ENCODE assay signal across 39 cellular contexts in genomic region chr7:155132431-155132830, GRCh38.
"Had no signal": no experiment of that assay in that cellular context is flagged by ENCODE, and none has a peak within 500 bp of the region (broad histone marks: within the 10 kb centered on the region; RNA-seq: fewer than 3 reads in every experiment).

No MANE protein-coding gene starts in this region.

- DNase-seq: activated effector memory CD4-positive, alpha-beta T cell treated with anti-CD3 and anti-CD28 coated beads, Interleukin-2, amount 50 U/mL, for 16 hours; activated effector memory CD4-positive, alpha-beta T cell treated with Interleukin-2 at 50 U/mL for 16 hours; activated gamma-delta T cell; activated gamma-delta T cell treated with Interleukin-2 at 50 U/mL for 16 hours; activated naive CD4-positive, alpha-beta T cell; activated naive CD4-positive, alpha-beta T cell treated with anti-CD3 and anti-CD28 coated beads for 36 hours; activated naive CD4-positive, alpha-beta T cell treated with anti-CD3 and anti-CD28 coated beads, Interleukin-2, amount 10 ng/mL, durations not matched to agents 7 days and 5 days; activated naive CD4-positive, alpha-beta T cell treated with anti-CD3 and anti-CD28 coated beads, Interleukin-2, amount 50 U/mL, for 16 hours; activated naive CD4-positive, alpha-beta T cell treated with Interleukin-2 at 50 U/mL for 16 hours; activated naive CD8-positive, alpha-beta T cell treated with anti-CD3 and anti-CD28 coated beads for 36 hours; activated naive CD8-positive, alpha-beta T cell treated with anti-CD3 and anti-CD28 coated beads, Interleukin-2, amount 10 ng/mL, durations not matched to agents 7 days and 5 days; activated naive CD8-positive, alpha-beta T cell treated with anti-CD3 and anti-CD28 coated beads, Interleukin-2, amount 50 U/mL, for 24 hours; activated T-cell treated with anti-CD3 and anti-CD28 coated beads for 4 hours; activated T-cell treated with anti-CD3 and anti-CD28 coated beads, Interleukin-2, amount 50 U/mL, for 1 hour; activated T-cell treated with anti-CD3 and anti-CD28 coated beads, Interleukin-2, amount 50 U/mL, for 24 hours; activated T-cell treated with anti-CD3 and anti-CD28 coated beads, Interleukin-2, amount 50 U/mL, for 4 hours; activated T-cell treated with anti-CD3 and anti-CD28 coated beads, Interleukin-2, amount 50 U/mL, for 48 hours; activated T-cell treated with anti-CD3 and anti-CD28 coated beads, Interleukin-2, amount 50 U/mL, for 72 hours; adrenal gland; amniotic stem cell; amygdala; anterior cingulate cortex; aorta; body of pancreas; brain microvascular endothelial cell; caudate nucleus; central memory CD4-positive, alpha-beta T cell; cerebellar nuclear complex had no signal

- H3K4me3 ChIP-seq: adrenal gland, ascending aorta, body of pancreas, breast epithelium, cardiac muscle cell had no signal

- H3K27me3 Mint-ChIP-seq: activated naive CD4-positive, alpha-beta T cell treated with anti-CD3 and anti-CD28 coated beads, Interleukin-2, amount 10 ng/mL, durations not matched to agents 7 days and 5 days; activated naive CD8-positive, alpha-beta T cell treated with anti-CD3 and anti-CD28 coated beads, Interleukin-2, amount 50 U/mL, for 24 hours had no signal

- H3K27ac ChIP-seq: adrenal gland, ascending aorta, body of pancreas, brain microvascular endothelial cell, breast epithelium, cardiac muscle cell had no signal

- H3K36me3 ChIP-seq: adrenal gland, ascending aorta, brain microvascular endothelial cell, breast epithelium, cardiac muscle cell had no signal

- ATAC-seq: activated naive CD4-positive, alpha-beta T cell treated with anti-CD3 and anti-CD28 coated beads, Interleukin-2, amount 50 U/mL, for 72 hours; activated naive CD8-positive, alpha-beta T cell treated with anti-CD3 and anti-CD28 coated beads, Interleukin-2, amount 50 U/mL, for 24 hours; activated T-cell treated with anti-CD3 and anti-CD28 coated beads, Interleukin-2, amount 50 U/mL, for 4 hours; activated T-cell treated with anti-CD3 and anti-CD28 coated beads, Interleukin-2, amount 50 U/mL, for 72 hours; activated T-helper 17 cell treated with anti-CD3 and anti-CD28 coated beads, Interleukin-2, amount 50 U/mL, for 72 hours; body of pancreas had no signal

- H3K4me3 Mint-ChIP-seq: activated naive CD4-positive, alpha-beta T cell treated with anti-CD3 and anti-CD28 coated beads for 36 hours; activated naive CD4-positive, alpha-beta T cell treated with anti-CD3 and anti-CD28 coated beads, Interleukin-2, amount 10 ng/mL, durations not matched to agents 7 days and 5 days; activated naive CD4-positive, alpha-beta T cell treated with anti-CD3 and anti-CD28 coated beads, Interleukin-2, amount 50 U/mL, for 24 hours; activated naive CD8-positive, alpha-beta T cell; activated naive CD8-positive, alpha-beta T cell treated with anti-CD3 and anti-CD28 coated beads for 36 hours; activated naive CD8-positive, alpha-beta T cell treated with anti-CD3 and anti-CD28 coated beads, Interleukin-2, amount 10 ng/mL, durations not matched to agents 7 days and 5 days; activated naive CD8-positive, alpha-beta T cell treated with anti-CD3 and anti-CD28 coated beads, Interleukin-2, amount 50 U/mL, for 24 hours; activated T-cell treated with anti-CD3 and anti-CD28 coated beads, Interleukin-2, amount 50 U/mL, for 24 hours; activated T-cell treated with anti-CD3 and anti-CD28 coated beads, Interleukin-2, amount 50 U/mL, for 4 hours; activated T-cell treated with anti-CD3 and anti-CD28 coated beads, Interleukin-2, amount 50 U/mL, for 72 hours; activated T-helper 1 cell treated with anti-CD3 and anti-CD28 coated beads, Interleukin-12 subunit alpha, Interleukin-12 subunit beta, Interleukin-2, Interleukin-4 antibody, amounts not matched to agents 30 ng/mL and 10 ng/mL and 1 ng/mL, durations not matched to agents 14 hours and 24 hours and 36 hours; activated T-helper 17 cell treated with anti-CD3 and anti-CD28 coated beads, Interleukin-2, amount 50 U/mL, for 72 hours; brain; central memory CD8-positive, alpha-beta T cell had no signal

- H3K9me3 ChIP-seq: adrenal gland, ascending aorta, body of pancreas had no signal

- H3K27ac Mint-ChIP-seq: activated naive CD4-positive, alpha-beta T cell treated with anti-CD3 and anti-CD28 coated beads for 36 hours; activated naive CD4-positive, alpha-beta T cell treated with anti-CD3 and anti-CD28 coated beads, Interleukin-2, amount 10 ng/mL, durations not matched to agents 7 days and 5 days; activated naive CD4-positive, alpha-beta T cell treated with anti-CD3 and anti-CD28 coated beads, Interleukin-2, amount 50 U/mL, for 24 hours; activated naive CD4-positive, alpha-beta T cell treated with anti-CD3 and anti-CD28 coated beads, Interleukin-2, amount 50 U/mL, for 72 hours; activated naive CD8-positive, alpha-beta T cell; activated naive CD8-positive, alpha-beta T cell treated with anti-CD3 and anti-CD28 coated beads for 36 hours; activated naive CD8-positive, alpha-beta T cell treated with anti-CD3 and anti-CD28 coated beads, Interleukin-2, amount 10 ng/mL, durations not matched to agents 7 days and 5 days; activated naive CD8-positive, alpha-beta T cell treated with anti-CD3 and anti-CD28 coated beads, Interleukin-2, amount 50 U/mL, for 24 hours; activated T-cell treated with anti-CD3 and anti-CD28 coated beads, Interleukin-2, amount 50 U/mL, for 24 hours; activated T-cell treated with anti-CD3 and anti-CD28 coated beads, Interleukin-2, amount 50 U/mL, for 72 hours; activated T-helper 1 cell treated with anti-CD3 and anti-CD28 coated beads, Interleukin-12 subunit alpha, Interleukin-12 subunit beta, Interleukin-2, Interleukin-4 antibody, amounts not matched to agents 30 ng/mL and 10 ng/mL and 1 ng/mL, durations not matched to agents 14 hours and 24 hours and 36 hours; activated T-helper 17 cell treated with anti-CD3 and anti-CD28 coated beads, Interleukin-2, amount 50 U/mL, for 72 hours; activated T-helper 2 cell treated with anti-CD3 and anti-CD28 coated beads, Interferon-gamma antibody, Interleukin-2, Interleukin-4, amounts not matched to agents 10 μg/mL and 5 μg/mL and 100 μg/mL, durations not matched to agents 14 hours and 24 hours and 36 hours; brain had no signal

- H3K4me1 ChIP-seq: adrenal gland, ascending aorta, body of pancreas, breast epithelium had no signal

- H3K36me3 Mint-ChIP-seq: activated naive CD4-positive, alpha-beta T cell treated with anti-CD3 and anti-CD28 coated beads, Interleukin-2, amount 10 ng/mL, durations not matched to agents 7 days and 5 days; activated naive CD4-positive, alpha-beta T cell treated with anti-CD3 and anti-CD28 coated beads, Interleukin-2, amount 50 U/mL, for 24 hours; activated naive CD4-positive, alpha-beta T cell treated with anti-CD3 and anti-CD28 coated beads, Interleukin-2, amount 50 U/mL, for 72 hours; activated naive CD8-positive, alpha-beta T cell; activated naive CD8-positive, alpha-beta T cell treated with anti-CD3 and anti-CD28 coated beads for 36 hours; activated naive CD8-positive, alpha-beta T cell treated with anti-CD3 and anti-CD28 coated beads, Interleukin-2, amount 10 ng/mL, durations not matched to agents 7 days and 5 days; brain had no signal

- H3K4me1 Mint-ChIP-seq: activated naive CD4-positive, alpha-beta T cell treated with anti-CD3 and anti-CD28 coated beads, Interleukin-2, amount 10 ng/mL, durations not matched to agents 7 days and 5 days; activated naive CD4-positive, alpha-beta T cell treated with anti-CD3 and anti-CD28 coated beads, Interleukin-2, amount 50 U/mL, for 24 hours; activated naive CD8-positive, alpha-beta T cell treated with anti-CD3 and anti-CD28 coated beads for 36 hours; activated naive CD8-positive, alpha-beta T cell treated with anti-CD3 and anti-CD28 coated beads, Interleukin-2, amount 10 ng/mL, durations not matched to agents 7 days and 5 days; activated naive CD8-positive, alpha-beta T cell treated with anti-CD3 and anti-CD28 coated beads, Interleukin-2, amount 50 U/mL, for 24 hours; activated T-helper 17 cell treated with anti-CD3 and anti-CD28 coated beads, Interleukin-2, amount 50 U/mL, for 72 hours; brain; central memory CD8-positive, alpha-beta T cell had no signal

- H3K9me3 Mint-ChIP-seq: activated naive CD4-positive, alpha-beta T cell treated with anti-CD3 and anti-CD28 coated beads for 36 hours; activated naive CD8-positive, alpha-beta T cell treated with anti-CD3 and anti-CD28 coated beads for 36 hours; activated naive CD8-positive, alpha-beta T cell treated with anti-CD3 and anti-CD28 coated beads, Interleukin-2, amount 10 ng/mL, durations not matched to agents 7 days and 5 days; activated T-cell treated with anti-CD3 and anti-CD28 coated beads, Interleukin-2, amount 50 U/mL, for 24 hours; activated T-cell treated with anti-CD3 and anti-CD28 coated beads, Interleukin-2, amount 50 U/mL, for 72 hours; activated T-helper 1 cell treated with anti-CD3 and anti-CD28 coated beads, Interleukin-12 subunit alpha, Interleukin-12 subunit beta, Interleukin-2, Interleukin-4 antibody, amounts not matched to agents 30 ng/mL and 10 ng/mL and 1 ng/mL, durations not matched to agents 14 hours and 24 hours and 36 hours; activated T-helper 17 cell treated with anti-CD3 and anti-CD28 coated beads, Interleukin-2, amount 50 U/mL, for 72 hours; activated T-helper 2 cell treated with anti-CD3 and anti-CD28 coated beads, Interferon-gamma antibody, Interleukin-2, Interleukin-4, amounts not matched to agents 10 μg/mL and 5 μg/mL and 100 μg/mL, durations not matched to agents 14 hours and 24 hours and 36 hours had no signal

- H3K27me3 ChIP-seq: adrenal gland, ascending aorta, body of pancreas, brain microvascular endothelial cell, breast epithelium, cardiac muscle cell had no signal
